In genomic region chr11:70335511-70335910, GRCh38 we compare ENCODE assay signal across 32 cellular contexts.
"Had no signal": no experiment of that assay in that cellular context is flagged by ENCODE, and none has a peak within 500 bp of the region (broad histone marks: within the 10 kb centered on the region; RNA-seq: fewer than 3 reads in every experiment).

No MANE protein-coding gene starts in this region.

- DNase-seq: activated CD4-positive, alpha-beta T cell treated with anti-CD3 and anti-CD28 coated beads for 36 hours; activated CD4-positive, CD25-positive, alpha-beta regulatory T cell; activated CD8-positive, alpha-beta memory T cell treated with anti-CD3 and anti-CD28 coated beads, Interleukin-2, amount 10 ng/mL, durations not matched to agents 7 days and 5 days; activated CD8-positive, alpha-beta T cell treated with anti-CD3 and anti-CD28 coated beads, Interleukin-2, amount 10 ng/mL, durations not matched to agents 7 days and 5 days; activated naive CD4-positive, alpha-beta T cell; activated T-cell treated with anti-CD3 and anti-CD28 coated beads, Interleukin-2, amount 50 U/mL, for 48 hours; anterior cingulate cortex; gastrocnemius medialis; glutamatergic neuron; left lung; mesendoderm; ovary; retina; stimulated activated CD4-positive, alpha-beta T cell treated with anti-CD3 and anti-CD28 coated beads, Interleukin-4, amount 100 ng/mL, for 24 hours; T-helper 9 cell; uterus had no signal

- H3K9me3 Mint-ChIP-seq: activated naive CD4-positive, alpha-beta T cell treated with anti-CD3 and anti-CD28 coated beads, Interleukin-2, amount 50 U/mL, for 72 hours; central memory CD8-positive, alpha-beta T cell; dendritic cell treated with granulocyte-macrophage colony-stimulating factor and Interleukin-4, amounts not matched to agents 40 ng/mL and 50 ng/mL, for 4 days; nephron; stimulated activated effector memory CD8-positive, alpha-beta T cell treated with anti-CD3 and anti-CD28 coated beads, Interleukin-12 subunit alpha, Interleukin-12 subunit beta, amount 100 ng/mL, for 72 hours; stimulated activated naive CD8-positive, alpha-beta T cell treated with anti-CD3 and anti-CD28 coated beads, Interleukin-15, Interleukin-2, amounts not matched to agents 100 ng/mL and 50 ng/mL, for 24 hours; type B pancreatic cell had no signal

- FAIRE-seq: bronchial epithelial cell, endometrium, islet of Langerhans had no signal

- H3K27me3 ChIP-seq: gastrocnemius medialis, left lung, neutrophil, ovary, uterus had no signal

- H3K4me3 ChIP-seq: gastrocnemius medialis, left lung, lung, ovary, prostate gland, skin epidermis, uterus had no signal

- H3K4me3 Mint-ChIP-seq: activated CD4-positive, alpha-beta T cell treated with anti-CD3 and anti-CD28 coated beads for 36 hours; activated CD8-positive, alpha-beta memory T cell treated with anti-CD3 and anti-CD28 coated beads, Interleukin-2, amount 10 ng/mL, durations not matched to agents 7 days and 5 days; activated CD8-positive, alpha-beta T cell treated with anti-CD3 and anti-CD28 coated beads, Interleukin-2, amount 10 ng/mL, durations not matched to agents 7 days and 5 days; central memory CD8-positive, alpha-beta T cell; dendritic cell treated with granulocyte-macrophage colony-stimulating factor and Interleukin-4, amounts not matched to agents 40 ng/mL and 50 ng/mL, for 4 days; nephron; stimulated activated effector memory CD8-positive, alpha-beta T cell treated with anti-CD3 and anti-CD28 coated beads, Interleukin-12 subunit alpha, Interleukin-12 subunit beta, amount 100 ng/mL, for 72 hours; stimulated activated naive CD8-positive, alpha-beta T cell treated with anti-CD3 and anti-CD28 coated beads, Interleukin-15, Interleukin-2, amounts not matched to agents 100 ng/mL and 50 ng/mL, for 24 hours; type B pancreatic cell had no signal

- ATAC-seq: activated CD4-positive, alpha-beta T cell treated with anti-CD3 and anti-CD28 coated beads for 36 hours; activated CD8-positive, alpha-beta memory T cell treated with anti-CD3 and anti-CD28 coated beads, Interleukin-2, amount 10 ng/mL, durations not matched to agents 7 days and 5 days; activated CD8-positive, alpha-beta T cell treated with anti-CD3 and anti-CD28 coated beads, Interleukin-2, amount 10 ng/mL, durations not matched to agents 7 days and 5 days; activated naive CD4-positive, alpha-beta T cell treated with anti-CD3 and anti-CD28 coated beads, Interleukin-2, amount 50 U/mL, for 72 hours; gastrocnemius medialis; left lung; sciatic nerve; stimulated activated effector memory CD8-positive, alpha-beta T cell treated with anti-CD3 and anti-CD28 coated beads, Interleukin-12 subunit alpha, Interleukin-12 subunit beta, amount 100 ng/mL, for 72 hours had no signal

- H3K27ac Mint-ChIP-seq: activated CD4-positive, alpha-beta T cell treated with anti-CD3 and anti-CD28 coated beads for 36 hours; activated CD8-positive, alpha-beta memory T cell treated with anti-CD3 and anti-CD28 coated beads, Interleukin-2, amount 10 ng/mL, durations not matched to agents 7 days and 5 days; activated CD8-positive, alpha-beta T cell treated with anti-CD3 and anti-CD28 coated beads, Interleukin-2, amount 10 ng/mL, durations not matched to agents 7 days and 5 days; activated naive CD4-positive, alpha-beta T cell treated with anti-CD3 and anti-CD28 coated beads, Interleukin-2, amount 50 U/mL, for 72 hours; dendritic cell treated with granulocyte-macrophage colony-stimulating factor and Interleukin-4, amounts not matched to agents 40 ng/mL and 50 ng/mL, for 4 days; nephron; stimulated activated effector memory CD8-positive, alpha-beta T cell treated with anti-CD3 and anti-CD28 coated beads, Interleukin-12 subunit alpha, Interleukin-12 subunit beta, amount 100 ng/mL, for 72 hours; stimulated activated naive CD8-positive, alpha-beta T cell treated with anti-CD3 and anti-CD28 coated beads, Interleukin-15, Interleukin-2, amounts not matched to agents 100 ng/mL and 50 ng/mL, for 24 hours; type B pancreatic cell had no signal

- H3K4me1 ChIP-seq: gastrocnemius medialis, left lung, prostate gland, uterus had no signal

- H3K4me1 Mint-ChIP-seq: activated CD4-positive, alpha-beta T cell treated with anti-CD3 and anti-CD28 coated beads for 36 hours; activated CD8-positive, alpha-beta memory T cell treated with anti-CD3 and anti-CD28 coated beads, Interleukin-2, amount 10 ng/mL, durations not matched to agents 7 days and 5 days; central memory CD8-positive, alpha-beta T cell; nephron; stimulated activated effector memory CD8-positive, alpha-beta T cell treated with anti-CD3 and anti-CD28 coated beads, Interleukin-12 subunit alpha, Interleukin-12 subunit beta, amount 100 ng/mL, for 72 hours had no signal

- H3K36me3 ChIP-seq: ovary, uterus had no signal

- H3K9me3 ChIP-seq: gastrocnemius medialis, left lung, neutrophil, ovary, prostate gland, uterus had no signal

- H3K27ac ChIP-seq: epithelial cell of prostate, gastrocnemius medialis, left lung, neutrophil, ovary, prostate gland, skin epidermis, uterus had no signal

- H3K27me3 Mint-ChIP-seq: activated CD4-positive, alpha-beta T cell treated with anti-CD3 and anti-CD28 coated beads for 36 hours; activated CD8-positive, alpha-beta memory T cell treated with anti-CD3 and anti-CD28 coated beads, Interleukin-2, amount 10 ng/mL, durations not matched to agents 7 days and 5 days; central memory CD8-positive, alpha-beta T cell; dendritic cell treated with granulocyte-macrophage colony-stimulating factor and Interleukin-4, amounts not matched to agents 40 ng/mL and 50 ng/mL, for 4 days; stimulated activated naive CD8-positive, alpha-beta T cell treated with anti-CD3 and anti-CD28 coated beads, Interleukin-15, Interleukin-2, amounts not matched to agents 100 ng/mL and 50 ng/mL, for 24 hours; type B pancreatic cell had no signal
